ENCODE assay signal across 13 cellular contexts in genomic region chr2:191866195-191866594, GRCh38. TPM values are rescaled to one million over a fixed set of nuclear protein-coding genes. Genes with fewer than 3 reads are reported as not detected.
DNase-seq lines count a peak whose midpoint lies in the region; ATAC-seq, FAIRE-seq and TF ChIP-seq lines count a peak whose summit lies in the region.
"Had no signal": no experiment of that assay in that cellular context is flagged by ENCODE, and none has a peak within 500 bp of the region (broad histone marks: within the 10 kb centered on the region; RNA-seq: fewer than 3 reads in every experiment).

No MANE protein-coding gene starts in this region.

- H4K20me1 ChIP-seq in keratinocyte (ENCODE audit: control insufficient read depth, extremely low read depth, insufficient read depth, low read length): no peaks in the 10 kb centered on the region
- H4K20me1 ChIP-seq: BLaER1 had no signal

- H3K4me1 ChIP-seq in keratinocyte (ENCODE audit: control insufficient read depth, extremely low read depth, insufficient read depth, low read length) (peaks cover 29% of the 10 kb centered on the region), psoas muscle (no peaks in the 10 kb centered on the region)
- H3K4me1 ChIP-seq: BLaER1 had no signal

- H3K9me3 ChIP-seq in keratinocyte (ENCODE audit: control insufficient read depth, low read depth, low read length): no peaks in the 10 kb centered on the region
- no peaks in the 10 kb centered on the region for H3K9me3 ChIP-seq in psoas muscle
- H3K9me3 ChIP-seq: BLaER1 had no signal

- H3K36me3 ChIP-seq in keratinocyte (ENCODE audit: control insufficient read depth in 2 of 2, extremely low read depth in 1 of 2, insufficient read depth in 2 of 2, low read length in 2 of 2): no peaks in the 10 kb centered on the region
- H3K36me3 ChIP-seq in psoas muscle (ENCODE audit: insufficient read depth in 1 of 2, low read depth in 1 of 2): no peaks in the 10 kb centered on the region
- H3K36me3 ChIP-seq: BLaER1 had no signal

- H3K4me3 ChIP-seq in keratinocyte (ENCODE audit: control insufficient read depth in 2 of 3, extremely low read depth in 1 of 3, insufficient read depth in 2 of 3, low read depth in 1 of 3, low read length in 3 of 3): no peak overlapping the region
- H3K4me3 ChIP-seq in psoas muscle: no peak overlapping the region
- H3K4me3 ChIP-seq: BLaER1 had no signal

- H2AFZ ChIP-seq in keratinocyte (ENCODE audit: control insufficient read depth, low read length): peak overlapping the region; percentile 55

- FAIRE-seq in keratinocyte (lab: Jason Lieb, UNC): no peak

- peak overlapping the region; percentile 72; the same call in 1 of the 2 replicates for H3K27ac ChIP-seq in C4-2B
- H3K27ac ChIP-seq in angular gyrus (ENCODE audit: low read depth, low read length): peak overlapping the region; percentile 4
- H3K27ac ChIP-seq in keratinocyte (ENCODE audit: control insufficient read depth, insufficient read depth, low read length): peak overlapping the region; percentile 77
- H3K27ac ChIP-seq in psoas muscle: peak overlapping the region; percentile 64
- H3K27ac ChIP-seq: BLaER1 had no signal

- H3K27me3 ChIP-seq in keratinocyte (ENCODE audit: control insufficient read depth, extremely low read depth, insufficient read depth, low read length) (no peaks in the 10 kb centered on the region), psoas muscle (ENCODE audit: insufficient read depth in 3 of 3, low read length in 2 of 3) (no peaks in the 10 kb centered on the region)
- H3K27me3 ChIP-seq: BLaER1 had no signal

- H3K4me2 ChIP-seq in keratinocyte (ENCODE audit: control insufficient read depth, extremely low read depth, insufficient read depth, low read depth, low read length): peak overlapping the region; percentile 62
- H3K4me2 ChIP-seq: BLaER1 had no signal

- no peaks in the 10 kb centered on the region for H3K9me1 ChIP-seq in keratinocyte (ENCODE audit: control insufficient read depth, extremely low read depth, insufficient read depth, low read length)

- no peaks in the 10 kb centered on the region for H3K79me2 ChIP-seq in keratinocyte (ENCODE audit: control insufficient read depth, insufficient read depth, low read length)

- WGBS in psoas muscle, 3 donors: 62 to 78% (median 62%) methylated on average over 5 of the region's 5 CpGs

- ATAC-seq in psoas muscle: no peak
- no peak for ATAC-seq in GM19351 (IDR thresholded peaks at IDR 0.05; ENCODE audit: unreplicated experiment)
- no peak for ATAC-seq in HG02642 (IDR thresholded peaks at IDR 0.05; ENCODE audit: poor library complexity, unreplicated experiment)
- ATAC-seq: activated CD8-positive, alpha-beta T cell treated with anti-CD3 and anti-CD28 coated beads, Interleukin-2, amount 10 ng/mL, durations not matched to agents 7 days and 5 days; natural killer cell had no signal

- no peak for DNase-seq in keratinocyte (ENCODE audit: low read depth, low spot score)
- DNase-seq in psoas muscle: no peak
- DNase-seq in DMS153 treated with DMSO at 0.1 percent for 48 hours (lab: John Stamatoyannopoulos, UW; ENCODE audit: unreplicated experiment): no peak
- DNase-seq in NOMO-1 (lab: John Stamatoyannopoulos, UW; ENCODE audit: unreplicated experiment in 2 of 2): no peak
- DNase-seq: activated CD8-positive, alpha-beta T cell treated with anti-CD3 and anti-CD28 coated beads, Interleukin-2, amount 10 ng/mL, durations not matched to agents 7 days and 5 days; natural killer cell; NCI-H146; NK-92 treated with Interleukin-12 subunit alpha and Interleukin-12 subunit beta, amount 100 ng/mL, for 24 hours had no signal

- no peak for TF ChIP-seq CTCF in C4-2B (conservative IDR thresholded peaks at IDR 0.05)
- no peak for TF ChIP-seq CTCF in keratinocyte (optimal IDR thresholded peaks at IDR 0.05 in 1 of 3, IDR thresholded peaks at IDR 0.05 in 1 of 3, conservative IDR thresholded peaks at IDR 0.05 in 1 of 3; ENCODE audit: extremely low read depth in 1 of 3, insufficient read depth in 2 of 3, low read length in 3 of 3)
- no peak for TF ChIP-seq CTCF in psoas muscle (IDR thresholded peaks at IDR 0.05)

- no peak overlapping the region for H3K9ac ChIP-seq in keratinocyte (ENCODE audit: control insufficient read depth, extremely low read depth, insufficient read depth, low read length)
- H3K9ac ChIP-seq: BLaER1 had no signal

- dilution Hi-C loops in keratinocyte (cut with MboI; ENCODE audit: extremely low pct_ligation_motif_present, low sequenced_read_pairs): no loop called here

- intact Hi-C loops in psoas muscle (cut with DNase I): no loop called here

RNA-seq across cellular contexts. Expression of gene CAVIN2, which starts 19.3 kb away (rescaled TPM):
- polyA plus RNA-seq in keratinocyte (5.3 to 10.2 TPM (median 9.4 TPM) in 3 replicates), psoas muscle (10 to 100 TPM; 15.9 to 25.6 (median 25.5) TPM)
- 0.90 TPM for polyA plus RNA-seq in keratinocyte (2011; ENCODE audit: low read depth)
- polyA plus RNA-seq in keratinocyte (2011; cell fraction: cytosol; rRNA removed): 5.7 and 5.9 TPM in 2 replicates
- 8.0 and 8.9 TPM in 2 replicates for polyA plus RNA-seq in keratinocyte (2011; cell fraction: nucleus; rRNA removed)
- 0.73 and 9.6 TPM in 2 replicates for polyA plus RNA-seq in keratinocyte (2012; ENCODE audit: low replicate concordance)
- polyA minus RNA-seq in keratinocyte: 6.7 to 10.6 TPM (median 6.8 TPM) in 3 replicates
- 7.1 TPM for polyA minus RNA-seq in keratinocyte (2011; cell fraction: cytosol; rRNA and poly(A)+ RNA removed)
- polyA minus RNA-seq in keratinocyte (2011; cell fraction: nucleus; rRNA and poly(A)+ RNA removed): 5.5 and 7.4 TPM in 2 replicates
- 10 to 100 TPM; 16.8 to 38.7 (median 23.9) TPM for total RNA-seq in psoas muscle
- total RNA-seq: activated CD8-positive, alpha-beta T cell treated with anti-CD3 and anti-CD28 coated beads, Interleukin-2, amount 10 ng/mL, durations not matched to agents 7 days and 5 days had no signal

Comparison
In these comparisons a context has a peak if more than half of its experiments do, and no peak if none do; other contexts are left out.
1. H3K27ac ChIP-seq: peak in every context shown above with its lines; median percentile 77 in keratinocyte; 72 in C4-2B; 64 in psoas muscle; 4 in angular gyrus.